ENCODE assay signal across 18 cellular contexts in the genomic region with DNA sequence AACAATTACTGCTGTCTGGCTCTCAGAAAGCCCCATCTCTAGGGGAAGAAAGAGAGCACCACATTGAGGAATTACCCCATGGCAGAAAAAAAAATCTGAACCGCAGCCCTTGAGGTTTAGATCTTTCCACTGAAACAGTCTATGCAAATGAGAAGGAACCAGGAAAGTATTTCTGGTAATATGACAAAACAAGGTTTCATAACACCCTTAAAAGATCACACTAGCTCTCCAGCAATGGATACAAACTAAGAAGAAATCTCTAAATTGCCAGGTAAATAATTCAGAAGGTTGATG.
A peak's percentile ranks its signal among the peaks of the same experiment; 100 is the strongest.
DNase-seq lines count a peak whose midpoint lies in the region; ATAC-seq and TF ChIP-seq lines count a peak whose summit lies in the region.
"Had no signal": no experiment of that assay in that cellular context is flagged by ENCODE, and none has a peak within 500 bp of the region (broad histone marks: within the 10 kb centered on the region; RNA-seq: fewer than 3 reads in every experiment).

No MANE protein-coding gene starts in this region.

- DNase-seq in SW480 (ENCODE audit: low spot score) (no peak), RWPE1 (ENCODE audit: low spot score) (no peak), transverse colon (no peak), DMS153 (lab: John Stamatoyannopoulos, UW) (no peak)
- DNase-seq: GOT3; left cardiac atrium; NCI-H2227 treated with DMSO at 0.1 percent for 48 hours; stimulated activated CD4-positive, alpha-beta T cell treated with anti-CD3 and anti-CD28 coated beads, Interleukin-2, amount 100 ng/mL, for 48 hours had no signal

- no peaks in the 10 kb centered on the region for H3K27me3 ChIP-seq in transverse colon
- H3K27me3 ChIP-seq: cardiac muscle cell, vagina had no signal

- WGBS in transverse colon (ENCODE audit: low coverage in 1 of 2), 2 donors: 96% methylated on average over 1 of the region's 1 CpG; no CpG with 5 or more reads in 1 of the 2 donors

- H3K9me3 ChIP-seq in transverse colon: peaks cover 15 to 16% of the 10 kb centered on the region in 2 donors

- POLR2A ChIA-PET in RWPE1 (lab: Yijun Ruan, JAX; ENCODE audit: low non-redundant PET): no interaction called here

- ATAC-seq in GM18519 (IDR thresholded peaks at IDR 0.05; ENCODE audit: low FRiP score, unreplicated experiment) (peak; percentile 77), GM21423 (IDR thresholded peaks at IDR 0.05; ENCODE audit: unreplicated experiment) (peak; percentile 57), HG02885 (IDR thresholded peaks at IDR 0.05; ENCODE audit: poor library complexity, unreplicated experiment) (peak; percentile 74), HG03460 (IDR thresholded peaks at IDR 0.05; ENCODE audit: unreplicated experiment) (peak; percentile 48)
- ATAC-seq: activated naive CD4-positive, alpha-beta T cell treated with anti-CD3 and anti-CD28 coated beads, Interleukin-2, amount 50 U/mL, for 72 hours; left cardiac atrium; stimulated activated memory B cell treated with anti-CD40 and anti-IgM and Interleukin-4, amounts not matched to agents 10 μg/mL and 1 μg/mL and 100 μg/mL, for 72 hours had no signal

- intact Hi-C loops in transverse colon (cut with DNase I; ENCODE audit: low total_unique reads): no loop called here

- H3K4me1 ChIP-seq in transverse colon: no peaks in the 10 kb centered on the region
- H3K4me1 ChIP-seq: vagina had no signal

- in situ Hi-C loops in transverse colon (cut with MboI; ENCODE audit: low pct_ligation_motif_present in 1 of 4, low pct_unique_long_range_greater_than_20kb in 1 of 4, low sequenced_read_pairs in 3 of 4): no loop called here

- TF ChIP-seq EP300 in transverse colon (IDR thresholded peaks at IDR 0.05; ENCODE audit: low read depth): no peak

- CTCF ChIA-PET in RWPE1 (lab: Yijun Ruan, JAX): interaction anchor here (0.7 kb wide), 1 partner anchor 157 kb away, joined by 3 read pairs; no protein-coding TSS in a partner anchor

- no peaks in the 10 kb centered on the region for H3K36me3 ChIP-seq in transverse colon
- H3K36me3 ChIP-seq: cardiac muscle cell, vagina had no signal

- H3K4me3 ChIP-seq in transverse colon: no peak overlapping the region
- H3K4me3 ChIP-seq: cardiac muscle cell, SK-N-MC, vagina had no signal

- TF ChIP-seq CTCF in RWPE1 (conservative IDR thresholded peaks at IDR 0.05; ENCODE audit: low read depth): no peak
- no peak for TF ChIP-seq CTCF in transverse colon (IDR thresholded peaks at IDR 0.05)

- no peak for TF ChIP-seq POLR2A in transverse colon (IDR thresholded peaks at IDR 0.05)

- H3K27ac ChIP-seq in RWPE1: no peak overlapping the region
- H3K27ac ChIP-seq in transverse colon: no peak overlapping the region
- H3K27ac ChIP-seq: cardiac muscle cell, SK-N-MC, vagina, VCaP had no signal
